In genomic region chr14:61925732-61926445, GRCh38 we compare ENCODE assay signal across 20 cellular contexts.
A peak's percentile ranks its signal among the peaks of the same experiment; 100 is the strongest.
DNase-seq lines count a peak whose midpoint lies in the region; TF ChIP-seq lines count a peak whose summit lies in the region.
"Had no signal": no experiment of that assay in that cellular context is flagged by ENCODE, and none has a peak within 500 bp of the region (broad histone marks: within the 10 kb centered on the region; RNA-seq: fewer than 3 reads in every experiment).

No MANE protein-coding gene starts in this region.

- no peaks in the 10 kb centered on the region for H3K9me3 Mint-ChIP-seq in chondrocyte (ENCODE audit: low read depth)
- H3K9me3 Mint-ChIP-seq in activated CD4-positive, alpha-beta memory T cell treated with anti-CD3 and anti-CD28 coated beads, Interleukin-2, amount 10 ng/mL, durations not matched to agents 7 days and 5 days, result no peaks in the 10 kb centered on the region
- H3K9me3 Mint-ChIP-seq: CD14-positive monocyte, H9 had no signal

- DNase-seq in AG10803 (ENCODE audit: low read depth), result peak; percentile 39
- no peak for DNase-seq in Karpas-422
- DNase-seq in chondrocyte (ENCODE audit: low spot score), result no peak
- DNase-seq in osteoblast (ENCODE audit: insufficient read length, low spot score, missing footprints), result no peak
- no peak for DNase-seq in activated CD4-positive, alpha-beta memory T cell treated with anti-CD3 and anti-CD28 coated beads, Interleukin-2, amount 10 ng/mL, durations not matched to agents 7 days and 5 days
- no peak for DNase-seq in thyroid gland
- DNase-seq in SKM-1 (lab: John Stamatoyannopoulos, UW; ENCODE audit: unreplicated experiment), result no peak
- no peak for DNase-seq in LoVo (ENCODE audit: low spot score)
- DNase-seq: AML-193, MV-4-11, NCI-H1417 treated with DMSO at 0.1 percent for 48 hours, NCI-H2029 treated with DMSO at 0.1 percent for 48 hours, NCI-H2171 treated with DMSO at 0.1 percent for 48 hours, NCI-H510A, Peyer's patch, Right ventricle myocardium superior had no signal

- intact Hi-C loops in thyroid gland (cut with DNase I), result loop anchor here (10.0 kb wide), 1 partner anchor 199 kb away; no protein-coding TSS in a partner anchor

- TF ChIP-seq CTCF in AG10803 (conservative IDR thresholded peaks at IDR 0.05; ENCODE audit: low read length) (no peak), chondrocyte (IDR thresholded peaks at IDR 0.05) (no peak), osteoblast (IDR thresholded peaks at IDR 0.05; ENCODE audit: extremely low read depth, low read depth, low read length) (no peak), thyroid gland (IDR thresholded peaks at IDR 0.05) (no peak)

- H3K4me1 ChIP-seq in Karpas-422 (ENCODE audit: low read length) (peaks cover 72% of the 10 kb centered on the region), osteoblast (ENCODE audit: insufficient read depth, low read length) (peaks cover 4% of the 10 kb centered on the region), thyroid gland (no peaks in the 10 kb centered on the region)
- H3K4me1 ChIP-seq: Peyer's patch had no signal

- H3K27ac ChIP-seq in Karpas-422 (ENCODE audit: low read length) (peak overlapping the region; percentile 89; the same call in 1 of the 2 replicates), osteoblast (ENCODE audit: low read depth, low read length) (peak overlapping the region; percentile 7), thyroid gland (no peak overlapping the region)
- H3K27ac ChIP-seq: HL-60, Peyer's patch, SK-N-MC had no signal

- H3K4me2 ChIP-seq in Karpas-422 (ENCODE audit: low read depth, low read length, poor library complexity, severe bottlenecking) (peak overlapping the region; percentile 67), osteoblast (ENCODE audit: insufficient read depth, low read length) (no peak overlapping the region)

- peak overlapping the region; percentile 94 for H3K27ac Mint-ChIP-seq in chondrocyte (ENCODE audit: unreplicated experiment)
- H3K27ac Mint-ChIP-seq in activated CD4-positive, alpha-beta memory T cell treated with anti-CD3 and anti-CD28 coated beads, Interleukin-2, amount 10 ng/mL, durations not matched to agents 7 days and 5 days, result no peak overlapping the region
- H3K27ac Mint-ChIP-seq: CD14-positive monocyte, H9 had no signal

- POLR2A ChIA-PET in activated CD4-positive, alpha-beta memory T cell treated with anti-CD3 and anti-CD28 coated beads, Interleukin-2, amount 10 ng/mL, durations not matched to agents 7 days and 5 days (lab: Charles Lee), result no interaction called here

- no peaks in the 10 kb centered on the region for H3K27me3 Mint-ChIP-seq in chondrocyte (ENCODE audit: low read depth)
- peaks cover 38% of the 10 kb centered on the region for H3K27me3 Mint-ChIP-seq in activated CD4-positive, alpha-beta memory T cell treated with anti-CD3 and anti-CD28 coated beads, Interleukin-2, amount 10 ng/mL, durations not matched to agents 7 days and 5 days

- H3K27me3 ChIP-seq in Karpas-422 (ENCODE audit: low read length), result no peaks in the 10 kb centered on the region
- peaks cover 34% of the 10 kb centered on the region for H3K27me3 ChIP-seq in osteoblast (ENCODE audit: insufficient read depth, low read length)
- no peaks in the 10 kb centered on the region for H3K27me3 ChIP-seq in thyroid gland
- H3K27me3 ChIP-seq: Peyer's patch had no signal

- WGBS in thyroid gland, 2 donors, result 95 to 100% methylated on average over 1 of the region's 1 CpG

- peaks cover 78% of the 10 kb centered on the region for H3K4me1 Mint-ChIP-seq in chondrocyte (ENCODE audit: low read depth)
- H3K4me1 Mint-ChIP-seq in activated CD4-positive, alpha-beta memory T cell treated with anti-CD3 and anti-CD28 coated beads, Interleukin-2, amount 10 ng/mL, durations not matched to agents 7 days and 5 days, result peaks cover 2% of the 10 kb centered on the region
- H3K4me1 Mint-ChIP-seq: CD14-positive monocyte had no signal

- H3K9me3 ChIP-seq in Karpas-422 (ENCODE audit: low read length) (no peaks in the 10 kb centered on the region), osteoblast (ENCODE audit: low read depth, low read length) (no peaks in the 10 kb centered on the region), thyroid gland (no peaks in the 10 kb centered on the region)
- H3K9me3 ChIP-seq: Peyer's patch had no signal

- H4K20me1 ChIP-seq in Karpas-422 (ENCODE audit: insufficient read depth, low read depth, low read length) (no peaks in the 10 kb centered on the region), osteoblast (ENCODE audit: insufficient read depth, low read length) (no peaks in the 10 kb centered on the region)

- peaks cover under 1% of the 10 kb centered on the region for H3K36me3 Mint-ChIP-seq in chondrocyte (ENCODE audit: low read depth)
- H3K36me3 Mint-ChIP-seq in activated CD4-positive, alpha-beta memory T cell treated with anti-CD3 and anti-CD28 coated beads, Interleukin-2, amount 10 ng/mL, durations not matched to agents 7 days and 5 days (ENCODE audit: low read depth), result no peaks in the 10 kb centered on the region
- H3K36me3 Mint-ChIP-seq: CD14-positive monocyte had no signal

- H2AFZ ChIP-seq in Karpas-422 (ENCODE audit: low read length) (no peak overlapping the region), osteoblast (ENCODE audit: low read length) (no peak overlapping the region)

- H3K9ac ChIP-seq in Karpas-422 (ENCODE audit: low read length), result no peak overlapping the region

- H3K4me3 Mint-ChIP-seq in chondrocyte (ENCODE audit: unreplicated experiment), result peak overlapping the region; percentile 16
- no peak overlapping the region for H3K4me3 Mint-ChIP-seq in activated CD4-positive, alpha-beta memory T cell treated with anti-CD3 and anti-CD28 coated beads, Interleukin-2, amount 10 ng/mL, durations not matched to agents 7 days and 5 days
- H3K4me3 Mint-ChIP-seq: CD14-positive monocyte, H9 had no signal

- no peaks in the 10 kb centered on the region for H3K9me2 ChIP-seq in Karpas-422 (replicated peaks; ENCODE audit: insufficient read depth, low read length)

- no peaks in the 10 kb centered on the region for H3K79me2 ChIP-seq in Karpas-422 (ENCODE audit: low read length)
- H3K79me2 ChIP-seq in osteoblast (ENCODE audit: insufficient read depth, low read length), result no peaks in the 10 kb centered on the region

- H3K36me3 ChIP-seq in Karpas-422 (ENCODE audit: insufficient read depth, low read length), result no peaks in the 10 kb centered on the region
- no peaks in the 10 kb centered on the region for H3K36me3 ChIP-seq in osteoblast (ENCODE audit: insufficient read depth, low read length)
- H3K36me3 ChIP-seq in thyroid gland, result no peaks in the 10 kb centered on the region
- H3K36me3 ChIP-seq: Peyer's patch had no signal

- CTCF ChIA-PET in activated CD4-positive, alpha-beta memory T cell treated with anti-CD3 and anti-CD28 coated beads, Interleukin-2, amount 10 ng/mL, durations not matched to agents 7 days and 5 days (lab: Charles Lee), result interaction anchor here (1.3 to 2.8 kb wide), 2 partner anchors 200 kb away, joined by 9 read pairs; no protein-coding TSS in a partner anchor

- TF ChIP-seq POLR2A in thyroid gland (IDR thresholded peaks at IDR 0.05), result no peak

- H3K4me3 ChIP-seq in AG10803 (ENCODE audit: low read length) (no peak overlapping the region), Karpas-422 (ENCODE audit: low read length) (no peak overlapping the region), osteoblast (ENCODE audit: insufficient read depth, low read length) (no peak overlapping the region), thyroid gland (replicated peaks in 1 of 3) (no peak overlapping the region)
- H3K4me3 ChIP-seq: Peyer's patch, SK-N-MC had no signal

Comparison
In these comparisons a context has a peak if more than half of its experiments do, and no peak if none do; other contexts are left out.
1. H3K27ac ChIP-seq: peak in Karpas-422 (single experiment) and osteoblast (single experiment); none in thyroid gland (0 of 3).